In the genomic region with DNA sequence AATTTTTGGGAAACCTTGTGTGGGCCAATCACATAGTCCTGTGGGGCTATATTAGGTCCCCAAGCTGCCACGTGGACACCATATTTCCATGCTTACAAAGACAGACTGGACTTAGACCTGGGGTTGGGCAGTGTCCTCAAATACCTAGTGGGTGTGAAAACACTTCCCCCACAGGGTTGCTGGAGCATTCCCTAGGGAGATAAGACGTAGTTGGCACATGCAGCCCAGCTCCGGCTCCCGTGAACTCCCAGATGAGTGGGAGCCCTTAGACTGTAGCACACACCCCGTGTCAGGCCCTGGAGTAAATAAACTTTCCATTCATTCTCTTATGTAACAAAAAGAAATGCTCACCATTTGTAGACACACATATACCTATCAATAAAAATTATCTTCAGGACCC, we compare ENCODE assay signal across 20 cellular contexts. TPM values are rescaled to one million over a fixed set of nuclear protein-coding genes. Genes with fewer than 3 reads are reported as not detected.
"Had no signal": no experiment of that assay in that cellular context is flagged by ENCODE, and none has a peak within 500 bp of the region (broad histone marks: within the 10 kb centered on the region; RNA-seq: fewer than 3 reads in every experiment).

No MANE protein-coding gene starts in this region.

- DNase-seq: central memory CD4-positive, alpha-beta T cell; cortex of kidney; dorsolateral prefrontal cortex; effector CD8-positive, alpha-beta T cell; heart left ventricle; hypothalamus; kidney glomerular epithelial cell; left ventricle myocardium inferior; mesenchymal stem cell; midbrain; naive thymus-derived CD4-positive, alpha-beta T cell; ovary; sigmoid colon; stimulated activated CD4-positive, alpha-beta T cell treated with anti-CD3 and anti-CD28 coated beads, Interleukin-2, amount 100 ng/mL, for 48 hours; stimulated activated naive CD8-positive, alpha-beta T cell treated with anti-CD3 and anti-CD28 coated beads, Interleukin-15, Interleukin-2, amounts not matched to agents 100 U/mL and 50 U/mL, for 24 hours had no signal

- H3K4me1 ChIP-seq: heart left ventricle, left ventricle myocardium inferior, right atrium auricular region, sigmoid colon, tibial nerve had no signal

- H3K9me3 ChIP-seq: heart left ventricle, left ventricle myocardium inferior, ovary, right atrium auricular region, sigmoid colon, tibial nerve had no signal

- H3K36me3 Mint-ChIP-seq: naive thymus-derived CD4-positive, alpha-beta T cell had no signal

- H3K27ac ChIP-seq: dorsolateral prefrontal cortex, heart left ventricle, left ventricle myocardium inferior, ovary, right atrium auricular region, sigmoid colon, skin epidermis, tibial nerve had no signal

- ATAC-seq: heart left ventricle; naive thymus-derived CD4-positive, alpha-beta T cell; stimulated activated naive CD8-positive, alpha-beta T cell treated with anti-CD3 and anti-CD28 coated beads, Interleukin-15, Interleukin-2, amounts not matched to agents 100 U/mL and 50 U/mL, for 24 hours had no signal

- H3K4me3 Mint-ChIP-seq: naive thymus-derived CD4-positive, alpha-beta T cell; neural crest cell had no signal

- H3K27ac Mint-ChIP-seq: naive thymus-derived CD4-positive, alpha-beta T cell had no signal

- H3K9me3 Mint-ChIP-seq: naive thymus-derived CD4-positive, alpha-beta T cell; neural crest cell had no signal

- H3K4me3 ChIP-seq: dorsolateral prefrontal cortex, heart left ventricle, left ventricle myocardium inferior, lung, ovary, right atrium auricular region, sigmoid colon, skin epidermis, tibial nerve had no signal

- H3K4me1 Mint-ChIP-seq: naive thymus-derived CD4-positive, alpha-beta T cell had no signal

- H3K36me3 ChIP-seq: heart left ventricle, left ventricle myocardium inferior, ovary, right atrium auricular region, sigmoid colon, tibial nerve had no signal

- H3K27me3 ChIP-seq: ovary, right atrium auricular region, tibial nerve had no signal

RNA-seq across cellular contexts. Expression of gene KCNG1, which starts 14.2 kb away (rescaled TPM):
- polyA plus RNA-seq: naive thymus-derived CD4-positive, alpha-beta T cell had no signal
